ENCODE assay signal across 19 cellular contexts in genomic region chr2:141871913-141872634, GRCh38.
"Had no signal": no experiment of that assay in that cellular context is flagged by ENCODE, and none has a peak within 500 bp of the region (broad histone marks: within the 10 kb centered on the region; RNA-seq: fewer than 3 reads in every experiment).

No MANE protein-coding gene starts in this region.

- H3K27ac Mint-ChIP-seq: naive B cell; nephron progenitor cell; stimulated activated naive B cell treated with anti-CD40 and anti-IgM and Interleukin-4, amounts not matched to agents 10 μg/mL and 1 μg/mL and 100 μg/mL, for 72 hours; stimulated activated naive CD8-positive, alpha-beta T cell treated with anti-CD3 and anti-CD28 coated beads, Interleukin-15, amount 100 ng/mL, for 72 hours had no signal

- H3K36me3 Mint-ChIP-seq: naive B cell; stimulated activated naive B cell treated with anti-CD40 and anti-IgM and Interleukin-4, amounts not matched to agents 10 μg/mL and 1 μg/mL and 100 μg/mL, for 72 hours had no signal

- H3K9me3 Mint-ChIP-seq: nephron progenitor cell had no signal

- H3K27ac ChIP-seq: foreskin keratinocyte, spleen, testis, tibial nerve, upper lobe of right lung, vagina had no signal

- ATAC-seq: foreskin keratinocyte; sciatic nerve; stimulated activated naive B cell treated with anti-CD40 and anti-IgM and Interleukin-4, amounts not matched to agents 10 μg/mL and 1 μg/mL and 100 μg/mL, for 72 hours; stimulated activated naive CD8-positive, alpha-beta T cell treated with anti-CD3 and anti-CD28 coated beads, Interleukin-15, amount 100 ng/mL, for 72 hours; upper lobe of right lung had no signal

- H3K9me3 ChIP-seq: testis, tibial nerve, upper lobe of right lung, vagina had no signal

- H3K4me1 ChIP-seq: foreskin keratinocyte, spleen, testis, tibial nerve, upper lobe of right lung, vagina had no signal

- FAIRE-seq: endothelial cell of umbilical vein had no signal

- H3K27me3 ChIP-seq: foreskin keratinocyte, spleen, testis, tibial nerve, upper lobe of right lung, vagina had no signal

- H3K4me3 ChIP-seq: spleen, testis, tibial nerve, upper lobe of right lung, vagina had no signal

- DNase-seq: dermis blood vessel endothelial cell; erythroblast; foreskin keratinocyte; kidney glomerular epithelial cell; mesendoderm; naive B cell; nephron progenitor cell; posterior cingulate gyrus; spleen; stimulated activated CD4-positive, alpha-beta T cell treated with anti-CD3 and anti-CD28 coated beads, Interleukin-2, amount 100 ng/mL, for 24 hours; stimulated activated CD4-positive, alpha-beta T cell treated with anti-CD3 and anti-CD28 coated beads, Interleukin-4, amount 100 ng/mL, for 4 hours; stimulated activated naive B cell treated with anti-CD40 and anti-IgM and Interleukin-4, amounts not matched to agents 10 μg/mL and 1 μg/mL and 100 μg/mL, for 72 hours; stimulated activated naive CD8-positive, alpha-beta T cell treated with anti-CD3 and anti-CD28 coated beads, Interleukin-15, amount 100 ng/mL, for 72 hours; testis; upper lobe of right lung had no signal

- H3K4me3 Mint-ChIP-seq: naive B cell; nephron progenitor cell; stimulated activated naive B cell treated with anti-CD40 and anti-IgM and Interleukin-4, amounts not matched to agents 10 μg/mL and 1 μg/mL and 100 μg/mL, for 72 hours; stimulated activated naive CD8-positive, alpha-beta T cell treated with anti-CD3 and anti-CD28 coated beads, Interleukin-15, amount 100 ng/mL, for 72 hours had no signal

- H3K36me3 ChIP-seq: spleen, tibial nerve, upper lobe of right lung, vagina had no signal

- H3K4me1 Mint-ChIP-seq: naive B cell; nephron progenitor cell; stimulated activated naive B cell treated with anti-CD40 and anti-IgM and Interleukin-4, amounts not matched to agents 10 μg/mL and 1 μg/mL and 100 μg/mL, for 72 hours; stimulated activated naive CD8-positive, alpha-beta T cell treated with anti-CD3 and anti-CD28 coated beads, Interleukin-15, amount 100 ng/mL, for 72 hours had no signal

- H3K27me3 Mint-ChIP-seq: naive B cell; stimulated activated naive B cell treated with anti-CD40 and anti-IgM and Interleukin-4, amounts not matched to agents 10 μg/mL and 1 μg/mL and 100 μg/mL, for 72 hours; stimulated activated naive CD8-positive, alpha-beta T cell treated with anti-CD3 and anti-CD28 coated beads, Interleukin-15, amount 100 ng/mL, for 72 hours had no signal
